8 cellular contexts compared by ENCODE assay signal in genomic region chr9:68780377-68780707, GRCh38.
A peak's percentile ranks its signal among the peaks of the same experiment; 100 is the strongest.
DNase-seq lines count a peak whose midpoint lies in the region; ATAC-seq, FAIRE-seq and TF ChIP-seq lines count a peak whose summit lies in the region.

No MANE protein-coding gene starts in this region.

- peak overlapping the region; percentile 62 for H3K27ac ChIP-seq in 22Rv1

- H3K4me3 ChIP-seq in bronchial epithelial cell (ENCODE audit: low read depth, low read length), result peak overlapping the region; percentile 77
- peak overlapping the region; percentile 59 for H3K4me3 ChIP-seq in mononuclear cell (ENCODE audit: low read length)

- FAIRE-seq in bronchial epithelial cell (lab: Jason Lieb, UNC), result peak; percentile 52

- DNase-seq in bronchial epithelial cell (ENCODE audit: low read depth) (no peak), NOMO-1 treated with DMSO at 0.1 percent for 48 hours (lab: John Stamatoyannopoulos, UW; ENCODE audit: unreplicated experiment) (no peak), left lobe of liver (ENCODE audit: low spot score) (no peak)
- no peak for DNase-seq in activated CD4-positive, alpha-beta T cell treated with anti-CD3 and anti-CD28 coated beads for 48 hours

- H3K9me3 ChIP-seq in mononuclear cell (ENCODE audit: low read depth, low read length), result no peaks in the 10 kb centered on the region

- H3K4me1 ChIP-seq in mononuclear cell (ENCODE audit: insufficient read depth, low read length), result peaks cover 43% of the 10 kb centered on the region

- ATAC-seq in HG03439 (IDR thresholded peaks at IDR 0.05; ENCODE audit: unreplicated experiment) (peak; percentile 2), left lobe of liver (no peak), GM21528 (IDR thresholded peaks at IDR 0.05; ENCODE audit: low FRiP score, unreplicated experiment) (no peak)

- TF ChIP-seq CTCF in 22Rv1 (IDR thresholded peaks at IDR 0.05) (peak; percentile 17), bronchial epithelial cell (IDR thresholded peaks at IDR 0.05; ENCODE audit: insufficient read depth, low read length, severe bottlenecking) (no peak)

- H3K27me3 ChIP-seq in bronchial epithelial cell (ENCODE audit: control insufficient read depth, insufficient read depth, low read length) (no peaks in the 10 kb centered on the region), mononuclear cell (ENCODE audit: insufficient read depth, low read length) (no peaks in the 10 kb centered on the region)

- H3K36me3 ChIP-seq in bronchial epithelial cell (ENCODE audit: control insufficient read depth, insufficient read depth, low read length), result no peaks in the 10 kb centered on the region
